In the genomic region with DNA sequence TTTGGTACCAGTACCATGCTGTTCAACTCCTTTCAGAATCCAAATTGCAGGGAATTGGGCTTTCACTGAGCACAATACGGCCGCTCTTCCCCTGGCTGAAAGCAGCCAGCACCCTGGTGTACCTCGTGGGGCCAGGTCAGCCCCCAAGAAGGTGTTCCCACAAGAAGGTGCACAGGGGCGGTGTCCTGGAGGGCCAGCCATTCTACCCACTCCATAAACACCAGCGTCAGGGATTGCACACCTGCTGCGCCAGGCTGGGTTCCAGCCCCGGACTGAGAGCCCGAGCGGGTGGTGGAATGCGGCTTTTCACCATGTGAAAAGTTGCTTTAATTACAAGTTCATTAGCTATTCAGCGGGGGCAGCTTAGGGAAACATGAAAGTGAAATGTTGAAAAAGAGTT, we compare ENCODE assay signal across 22 cellular contexts.
"Had no signal": no experiment of that assay in that cellular context is flagged by ENCODE, and none has a peak within 500 bp of the region (broad histone marks: within the 10 kb centered on the region; RNA-seq: fewer than 3 reads in every experiment).

No MANE protein-coding gene starts in this region.

- ATAC-seq: left lobe of liver; natural killer cell; sciatic nerve; stimulated activated naive CD8-positive, alpha-beta T cell treated with anti-CD3 and anti-CD28 coated beads, Interleukin-15, Interleukin-2, amounts not matched to agents 100 U/mL and 50 U/mL, for 24 hours had no signal

- H3K79me2 ChIP-seq: hepatocyte, parathyroid adenoma had no signal

- H2AFZ ChIP-seq: hepatocyte, parathyroid adenoma had no signal

- H3K27me3 Mint-ChIP-seq: memory B cell, progenitor cell of endocrine pancreas had no signal

- DNase-seq: dorsolateral prefrontal cortex; effector CD4-positive, alpha-beta T cell; kidney; natural killer cell; stimulated activated CD4-positive, alpha-beta T cell treated with anti-CD3 and anti-CD28 coated beads, Interleukin-12 subunit alpha, Interleukin-12 subunit beta, amount 100 ng/mL, for 4 hours; stimulated activated CD4-positive, alpha-beta T cell treated with anti-CD3 and anti-CD28 coated beads, Interleukin-1b, Interleukin-23, amount 100 ng/mL, for 48 hours; stimulated activated CD4-positive, alpha-beta T cell treated with anti-CD3 and anti-CD28 coated beads, Interleukin-4, amount 100 ng/mL, for 1 hour; stimulated activated CD8-positive, alpha-beta memory T cell treated with anti-CD3 and anti-CD28 coated beads, Interleukin-4, amount 100 ng/mL, for 48 hours; stimulated activated naive CD8-positive, alpha-beta T cell treated with anti-CD3 and anti-CD28 coated beads, Interleukin-15, Interleukin-2, amounts not matched to agents 100 U/mL and 50 U/mL, for 24 hours; substantia nigra; testis; tibial artery had no signal

- H3K27me3 ChIP-seq: dorsolateral prefrontal cortex, hepatocyte, neutrophil, testis, tibial artery had no signal

- H3K4me3 ChIP-seq: hepatocyte, lung, smooth muscle cell, testis, tibial artery had no signal

- H3K27ac ChIP-seq: dorsolateral prefrontal cortex, hepatocyte, neutrophil, parathyroid adenoma, testis, tibial artery had no signal

- H3K4me1 ChIP-seq: parathyroid adenoma, testis, tibial artery had no signal

- H3K36me3 ChIP-seq: neutrophil, tibial artery had no signal

- H3K27ac Mint-ChIP-seq: memory B cell, natural killer cell, progenitor cell of endocrine pancreas, type B pancreatic cell had no signal

- H3K9me3 ChIP-seq: neutrophil, testis had no signal

- H3K4me3 Mint-ChIP-seq: memory B cell, natural killer cell, type B pancreatic cell had no signal

- H3K9ac ChIP-seq: parathyroid adenoma had no signal

- H3K4me2 ChIP-seq: hepatocyte, smooth muscle cell had no signal

- H3K4me1 Mint-ChIP-seq: natural killer cell had no signal
